8 cellular contexts compared by ENCODE assay signal in genomic region chr12:75390899-75391538, GRCh38. TPM values are rescaled to one million over a fixed set of nuclear protein-coding genes. Genes with fewer than 3 reads are reported as not detected.
DNase-seq lines count a peak whose midpoint lies in the region; ATAC-seq, FAIRE-seq and TF ChIP-seq lines count a peak whose summit lies in the region.

Gene GLIPR1L2, plus strand, starts transcription at chr12:75391089. Its CDS starts 28 bp downstream, at chr12:75391117.

- intact Hi-C loops in HepG2 (cut with micrococcal nuclease; ENCODE audit: unreplicated experiment): no loop called here

- POLR2A ChIA-PET in BJ (lab: Charles Lee) (interaction anchor here (0.6 kb wide), 3 partner anchors 66 to 850 kb away, joined by 3 to 4 read pairs (median 3); partner anchors contain the start of gene GLIPR1), HepG2 (lab: Yijun Ruan, JAX) (no interaction called here)

- BruUV-seq in HepG2 (replicated peaks; lab: Mats Ljungman, UMichigan): no TSS peak

- CTCF ChIA-PET in BJ (lab: Yijun Ruan, JAX): interaction anchor here (0.6 to 3.3 kb wide), 18 partner anchors 17 to 121 kb away, joined by 3 to 28 read pairs (median 4); partner anchors contain the start of genes GLIPR1, GLIPR1L1 and KRR1
- CTCF ChIA-PET in HepG2 (lab: Yijun Ruan, JAX; ENCODE audit: low intra/inter-chr PET ratio, low total read pairs): no interaction called here

- no peak for TF ChIP-seq POLR2A in HepG2 (IDR thresholded peaks at IDR 0.05; ENCODE audit: insufficient read depth in 1 of 2, low read depth in 2 of 2, low read length in 2 of 2)

- peak; percentile 43; the same call in 1 of the 2 replicates for TF ChIP-seq RAD21 in HepG2 (CRISPR knock-in tag; IDR thresholded peaks at IDR 0.05)

- H3K36me3 ChIP-seq in BJ (ENCODE audit: control insufficient read depth, insufficient read depth, low read length) (no peaks in the 10 kb centered on the region), HepG2 (replicated peaks in 1 of 2; ENCODE audit: control insufficient read depth in 1 of 2, insufficient read depth in 2 of 2, low read length in 2 of 2) (no peaks in the 10 kb centered on the region)

- FAIRE-seq in GM19239 (lab: Jason Lieb, UNC) (peak; percentile 99), HepG2 (lab: Jason Lieb, UNC) (no peak)

- in situ Hi-C loops in HepG2 (cut with HindIII; ENCODE audit: extremely low pct_ligation_motif_present, low pct_unique_long_range_greater_than_20kb): no loop called here

- ATAC-seq in HG03457 (IDR thresholded peaks at IDR 0.05; ENCODE audit: unreplicated experiment) (peak; percentile 98), HepG2 (peak; percentile 100)

- peak within 1 kb of the TSS; percentile 52 for H3K4me2 ChIP-seq in HepG2 (ENCODE audit: low read depth, low read length)

- H3K79me2 ChIP-seq in HepG2 (ENCODE audit: insufficient read depth, low read length): no peaks in the 10 kb centered on the region

- TF ChIP-seq CTCF in BJ (IDR thresholded peaks at IDR 0.05; ENCODE audit: insufficient read depth, low read depth, low read length) (peak; percentile 92), HepG2 (CRISPR knock-in tag; IDR thresholded peaks at IDR 0.05) (peak; percentile 73)

- H3K27me3 ChIP-seq in BJ (ENCODE audit: control insufficient read depth, insufficient read depth, low read length) (no peaks in the 10 kb centered on the region), HepG2 (ENCODE audit: control insufficient read depth in 1 of 2, insufficient read depth in 2 of 2, low read length in 2 of 2) (no peaks in the 10 kb centered on the region)

- TF ChIP-seq EP300 in HepG2 (IDR thresholded peaks at IDR 0.05; ENCODE audit: low read depth in 2 of 2, low read length in 2 of 2): no peak
- no peak for TF ChIP-seq EP300 in HepG2 (CRISPR knock-in tag; IDR thresholded peaks at IDR 0.05; ENCODE audit: borderline replicate concordance)

- WGBS in HepG2 (ENCODE audit: low lambda C conversion rate): 64% methylated on average over 32 of the region's 36 CpGs

- no peaks in the 10 kb centered on the region for H3K9me3 ChIP-seq in HepG2 (ENCODE audit: low read length)

- H4K20me1 ChIP-seq in HepG2 (ENCODE audit: insufficient read depth, low read length): no peaks in the 10 kb centered on the region

- no peaks in the 10 kb centered on the region for H3K4me1 ChIP-seq in HepG2 (ENCODE audit: insufficient read depth, low read length)

- H2AFZ ChIP-seq in HepG2 (ENCODE audit: low read length): no peak within 1 kb of the TSS

- no peak within 1 kb of the TSS for H3K27ac ChIP-seq in HepG2 (ENCODE audit: extremely low read length, insufficient read depth, low read length)

- H3K4me3 ChIP-seq in BJ (ENCODE audit: low read depth, low read length) (peak within 1 kb of the TSS; percentile 53), HepG2 (replicated peaks in 1 of 3; ENCODE audit: insufficient read depth in 1 of 3, low read depth in 2 of 3, low read length in 3 of 3) (peak within 1 kb of the TSS in 2 of 3 experiments; percentile 13 to 37; a peak in 4 of 6 replicates)

- no peak within 1 kb of the TSS for H3K9ac ChIP-seq in HepG2 (ENCODE audit: insufficient read depth, low read depth, low read length)

- DNase-seq in BJ (ENCODE audit: low read depth) (peak; percentile 83), GM19239 (ENCODE audit: insufficient read length, low spot score) (peak; percentile 58), NCI-H524 treated with DMSO at 0.1 percent for 48 hours (lab: John Stamatoyannopoulos, UW) (peak; percentile 55), dermis blood vessel endothelial cell (peak; percentile 98), HepG2 (ENCODE audit: low spot score) (peak; percentile 10)
- peak; percentile 78 to 81 for DNase-seq in activated CD4-positive, alpha-beta T cell treated with anti-CD3 and anti-CD28 coated beads, Interleukin-2, amount 50 U/mL, for 4 hours
- peak; percentile 85 to 86 for DNase-seq in stimulated activated CD4-positive, alpha-beta T cell treated with anti-CD3 and anti-CD28 coated beads, Interleukin-2, amount 100 ng/mL, for 48 hours

TF ChIP-seq in HepG2, 621 proteins besides CTCF, POLR2A, EP300 and RAD21 (continues in another document):
- TF ChIP-seq ETV6 (CRISPR knock-in tag; conservative IDR thresholded peaks at IDR 0.05) (no peak), ZSCAN20 (CRISPR knock-in tag; IDR thresholded peaks at IDR 0.05; ENCODE audit: borderline replicate concordance) (no peak), HNRNPK (IDR thresholded peaks at IDR 0.05; ENCODE audit: low read depth, low read length, poor library complexity, severe bottlenecking) (peak; percentile 64), MEIS2 (CRISPR knock-in tag; IDR thresholded peaks at IDR 0.05) (no peak)

RNA-seq across cellular contexts. Expression of gene GLIPR1L2, which starts in this region (rescaled TPM):
- 0.21 and 0.44 TPM in 2 replicates for polyA plus RNA-seq in BJ (2011; rRNA removed)
- polyA minus RNA-seq in BJ (2011; rRNA and poly(A)+ RNA removed): 0.47 TPM in 1 of 2 replicates, not detected in the other
- 0.05 and 1.2 TPM in 2 replicates for total RNA-seq in dermis blood vessel endothelial cell
- total RNA-seq in HepG2 (2016; rRNA removed; fragmentation: Illumina TruSeq; extraction: Trizol): not detected in 2 replicates
- not detected in 2 replicates for total RNA-seq in HepG2 (2016; cell fraction: cytosol; rRNA removed; fragmentation: Illumina TruSeq; extraction: Trizol; ENCODE audit: low read depth)
- not detected in 2 replicates for total RNA-seq in HepG2 (2016; cell fraction: insoluble cytoplasmic fraction; rRNA removed; fragmentation: Illumina TruSeq; extraction: Trizol)
- total RNA-seq in HepG2 (2016; cell fraction: membrane; rRNA removed; fragmentation: Illumina TruSeq; extraction: Trizol): not detected in 2 replicates
- not detected in 2 replicates for total RNA-seq in HepG2 (2016; cell fraction: nucleus; rRNA removed; fragmentation: Illumina TruSeq; extraction: Trizol)
- not detected in 2 replicates for polyA plus RNA-seq in HepG2 (2011; rRNA removed)
- polyA plus RNA-seq in HepG2 (2011; cell fraction: cytosol; rRNA removed): not detected in 2 replicates
- polyA plus RNA-seq in HepG2 (2011; cell fraction: nucleus; rRNA removed): not detected in 2 replicates
- not detected in 2 replicates for polyA plus RNA-seq in HepG2 (2012)
- not detected in 2 replicates for polyA plus RNA-seq in HepG2 (2016; cell fraction: cytosol; fragmentation: Illumina TruSeq; extraction: Trizol; ENCODE audit: low read depth)
- polyA plus RNA-seq in HepG2 (2016; cell fraction: insoluble cytoplasmic fraction; fragmentation: Illumina TruSeq; extraction: Trizol; ENCODE audit: low read depth): not detected in 2 replicates
- not detected in 2 replicates for polyA plus RNA-seq in HepG2 (2016; cell fraction: membrane; fragmentation: Illumina TruSeq; extraction: Trizol; ENCODE audit: low read depth)
- not detected in 2 replicates for polyA plus RNA-seq in HepG2 (2016; cell fraction: nucleus; fragmentation: Illumina TruSeq; extraction: Trizol; ENCODE audit: insufficient read depth, low read depth)
- polyA minus RNA-seq in HepG2 (2011; rRNA and poly(A)+ RNA removed; ENCODE audit: low replicate concordance): not detected in 2 replicates
- not detected in 2 replicates for polyA minus RNA-seq in HepG2 (2011; cell fraction: cytosol; rRNA and poly(A)+ RNA removed)
- not detected in 2 replicates for polyA minus RNA-seq in HepG2 (2011; cell fraction: nucleus; rRNA and poly(A)+ RNA removed)

Comparison
In these comparisons a context has a peak if more than half of its experiments do, and no peak if none do; other contexts are left out.
1. Peak in DNase-seq and H3K4me3 ChIP-seq in BJ; RNA of the gene not detected or under 1 TPM.
2. Peak in DNase-seq, ATAC-seq, H3K4me3 ChIP-seq and H3K4me2 ChIP-seq in HepG2; RNA of the gene not detected or under 1 TPM.
3. DNase-seq: peak in every context shown above with its lines; median percentile 98 in dermis blood vessel endothelial cell; 86 in stimulated activated CD4-positive, alpha-beta T cell treated with anti-CD3 and anti-CD28 coated beads, Interleukin-2, amount 100 ng/mL, for 48 hours; 83 in BJ; 80 in activated CD4-positive, alpha-beta T cell treated with anti-CD3 and anti-CD28 coated beads, Interleukin-2, amount 50 U/mL, for 4 hours; 58 in GM19239; 55 in NCI-H524 treated with DMSO at 0.1 percent for 48 hours; 10 in HepG2.